20 cellular contexts compared by ENCODE assay signal in the genomic region with DNA sequence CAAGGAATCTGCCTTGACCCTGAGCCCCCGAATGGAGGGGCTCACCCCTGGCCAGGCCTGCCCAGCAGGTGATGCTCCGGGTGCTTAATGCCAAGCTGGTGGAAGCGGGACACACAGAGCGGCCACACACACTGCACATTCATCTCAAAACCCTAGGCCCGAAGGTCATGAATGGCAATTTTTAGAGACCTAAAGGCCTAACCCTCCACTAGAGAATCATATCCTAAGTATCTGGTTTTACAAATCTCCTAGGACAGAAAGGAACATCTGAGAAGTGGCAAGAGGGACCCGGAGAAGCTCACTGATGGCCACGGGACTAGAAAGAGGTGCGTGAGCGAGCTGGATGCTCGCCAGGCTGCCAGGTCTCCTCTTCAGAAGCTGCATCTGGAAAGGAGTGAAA. TPM values are rescaled to one million over a fixed set of nuclear protein-coding genes. Genes with fewer than 3 reads are reported as not detected.
DNase-seq lines count a peak whose midpoint lies in the region; ATAC-seq and TF ChIP-seq lines count a peak whose summit lies in the region.
"Had no signal": no experiment of that assay in that cellular context is flagged by ENCODE, and none has a peak within 500 bp of the region (broad histone marks: within the 10 kb centered on the region; RNA-seq: fewer than 3 reads in every experiment).

No MANE protein-coding gene starts in this region.

- H2AK5ac ChIP-seq in mesenchymal stem cell (ENCODE audit: low read length, severe bottlenecking) = no peak overlapping the region

- no peak overlapping the region for H2BK5ac ChIP-seq in mesenchymal stem cell (ENCODE audit: low read depth, low read length, poor library complexity, severe bottlenecking)

- no peak overlapping the region for H2AFZ ChIP-seq in GM23338
- H2AFZ ChIP-seq in mesenchymal stem cell (ENCODE audit: low read depth, low read length) = no peak overlapping the region

- no peak for TF ChIP-seq CTCF in GM23338 (conservative IDR thresholded peaks at IDR 0.05; ENCODE audit: low read depth in 2 of 2)

- H3K27me3 ChIP-seq in GM23338 (ENCODE audit: insufficient read depth) = no peaks in the 10 kb centered on the region
- no peaks in the 10 kb centered on the region for H3K27me3 ChIP-seq in mesenchymal stem cell (ENCODE audit: control insufficient read depth in 1 of 2, insufficient read depth in 1 of 2, low read length in 2 of 2)
- H3K27me3 ChIP-seq: gastrocnemius medialis, upper lobe of right lung had no signal

- no peak overlapping the region for H2BK12ac ChIP-seq in mesenchymal stem cell (ENCODE audit: low read length in 2 of 2)

- H2BK15ac ChIP-seq in mesenchymal stem cell (ENCODE audit: low read depth, poor library complexity, severe bottlenecking) = no peak overlapping the region

- H3K27ac ChIP-seq in GM23338 (ENCODE audit: low read depth) = no peak overlapping the region; the same call in 1 of the 2 replicates
- no peak overlapping the region for H3K27ac ChIP-seq in mesenchymal stem cell (ENCODE audit: low read length, poor library complexity, severe bottlenecking)
- H3K27ac ChIP-seq: gastrocnemius medialis, lower lobe of right lung, upper lobe of right lung had no signal

- no peaks in the 10 kb centered on the region for H3K9me3 ChIP-seq in mesenchymal stem cell (ENCODE audit: control insufficient read depth, low read length)
- H3K9me3 ChIP-seq: gastrocnemius medialis, lower lobe of right lung, upper lobe of right lung had no signal

- no peak overlapping the region for H3K14ac ChIP-seq in mesenchymal stem cell (ENCODE audit: low read length in 2 of 2)

- H3K23ac ChIP-seq in mesenchymal stem cell (ENCODE audit: low read length in 2 of 2) = no peak overlapping the region

- peak; percentile 29; the same call in 1 of the 3 replicates for ATAC-seq in GM23338
- ATAC-seq in naive thymus-derived CD8-positive, alpha-beta T cell = no peak
- ATAC-seq in GM18511 (IDR thresholded peaks at IDR 0.05; ENCODE audit: unreplicated experiment) = no peak
- ATAC-seq: gastrocnemius medialis, lower lobe of right lung, upper lobe of right lung had no signal

- H4K91ac ChIP-seq in mesenchymal stem cell (ENCODE audit: low read length) = no peak overlapping the region

- H3K27me3 Mint-ChIP-seq in T-helper 2 cell treated with Interferon-gamma antibody and Interleukin-4, amounts not matched to agents 5 μg/mL and 100 μg/mL, for 36 hours (ENCODE audit: low read depth) = no peaks in the 10 kb centered on the region
- H3K27me3 Mint-ChIP-seq in GM23338 (ENCODE audit: insufficient read depth, low read depth, poor library complexity) = peaks cover 4% of the 10 kb centered on the region
- H3K27me3 Mint-ChIP-seq in activated naive CD8-positive, alpha-beta T cell = no peaks in the 10 kb centered on the region
- no peaks in the 10 kb centered on the region for H3K27me3 Mint-ChIP-seq in naive thymus-derived CD8-positive, alpha-beta T cell

- H3K18ac ChIP-seq in mesenchymal stem cell (ENCODE audit: low read depth in 1 of 2, low read length in 2 of 2) = no peak overlapping the region

- H3K4me2 ChIP-seq in GM23338 (no peak overlapping the region), mesenchymal stem cell (ENCODE audit: low read length, poor library complexity, severe bottlenecking) (no peak overlapping the region)

- no peaks in the 10 kb centered on the region for H3K9me2 ChIP-seq in GM23338 (ENCODE audit: insufficient read depth)

- no peaks in the 10 kb centered on the region for H3K4me1 ChIP-seq in GM23338 (ENCODE audit: insufficient read depth)
- H3K4me1 ChIP-seq in mesenchymal stem cell (ENCODE audit: control insufficient read depth, insufficient read depth, low read depth, low read length) = no peaks in the 10 kb centered on the region

- H3K4ac ChIP-seq in mesenchymal stem cell (ENCODE audit: low read depth in 1 of 2, low read length in 2 of 2) = no peak overlapping the region

- peak overlapping the region; percentile 23 for H3K4me3 Mint-ChIP-seq in T-helper 2 cell treated with Interferon-gamma antibody and Interleukin-4, amounts not matched to agents 5 μg/mL and 100 μg/mL, for 36 hours
- H3K4me3 Mint-ChIP-seq in GM23338 = no peak overlapping the region
- peak overlapping the region; percentile 10 for H3K4me3 Mint-ChIP-seq in activated naive CD8-positive, alpha-beta T cell
- peak overlapping the region in 9 of 10 donors; percentile 8 to 88 (median 43) for H3K4me3 Mint-ChIP-seq in naive thymus-derived CD8-positive, alpha-beta T cell

- no peaks in the 10 kb centered on the region for H4K20me1 ChIP-seq in GM23338 (replicated peaks; ENCODE audit: insufficient read depth)

- no peak overlapping the region for H2BK120ac ChIP-seq in mesenchymal stem cell (ENCODE audit: low read depth, low read length)

- H3K36me3 Mint-ChIP-seq in T-helper 2 cell treated with Interferon-gamma antibody and Interleukin-4, amounts not matched to agents 5 μg/mL and 100 μg/mL, for 36 hours (ENCODE audit: low read depth) = peaks cover 54% of the 10 kb centered on the region
- H3K36me3 Mint-ChIP-seq in GM23338 (ENCODE audit: low read depth) = peaks cover 6% of the 10 kb centered on the region; the same call in 2 of the 3 replicates
- H3K36me3 Mint-ChIP-seq in activated naive CD8-positive, alpha-beta T cell = peaks cover 17% of the 10 kb centered on the region
- peaks cover 0 to 43% (median 18%) of the 10 kb centered on the region in 3 donors for H3K36me3 Mint-ChIP-seq in naive thymus-derived CD8-positive, alpha-beta T cell

- peaks cover 47% of the 10 kb centered on the region for H3K4me1 Mint-ChIP-seq in T-helper 2 cell treated with Interferon-gamma antibody and Interleukin-4, amounts not matched to agents 5 μg/mL and 100 μg/mL, for 36 hours (ENCODE audit: low read depth)
- H3K4me1 Mint-ChIP-seq in GM23338 = no peaks in the 10 kb centered on the region
- peaks cover 73% of the 10 kb centered on the region for H3K4me1 Mint-ChIP-seq in activated naive CD8-positive, alpha-beta T cell (ENCODE audit: low read depth)
- H3K4me1 Mint-ChIP-seq in naive thymus-derived CD8-positive, alpha-beta T cell = peaks cover 29 to 86% (median 75%) of the 10 kb centered on the region in 4 donors

- H3K36me3 ChIP-seq in GM23338 (ENCODE audit: insufficient read depth) = no peaks in the 10 kb centered on the region; the same call in 1 of the 2 replicates
- peaks cover 28 to 79% of the 10 kb centered on the region in 2 experiments for H3K36me3 ChIP-seq in mesenchymal stem cell (ENCODE audit: control insufficient read depth in 1 of 2, insufficient read depth in 2 of 2, low read depth in 1 of 2, low read length in 2 of 2)

- POLR2A ChIA-PET in naive thymus-derived CD8-positive, alpha-beta T cell (lab: Charles Lee) = interaction anchor here (0.7 to 2.0 kb wide), 5 partner anchors 11 to 591 kb away, joined by 3 to 6 read pairs (median 6); a partner anchor contains a TSS

- no peaks in the 10 kb centered on the region for H3F3A ChIP-seq in GM23338 (replicated peaks; ENCODE audit: low read depth)

- no peak overlapping the region for H3K4me3 ChIP-seq in GM23338
- H3K4me3 ChIP-seq in mesenchymal stem cell (ENCODE audit: insufficient read depth in 1 of 2, low read depth in 1 of 2, low read length in 2 of 2) = no peak overlapping the region
- H3K4me3 ChIP-seq: gastrocnemius medialis, lower lobe of right lung, upper lobe of right lung had no signal

- H3K79me1 ChIP-seq in mesenchymal stem cell (replicated peaks; ENCODE audit: low read length, poor library complexity, severe bottlenecking) = peaks cover under 1% of the 10 kb centered on the region

- H3K9me3 Mint-ChIP-seq in T-helper 2 cell treated with Interferon-gamma antibody and Interleukin-4, amounts not matched to agents 5 μg/mL and 100 μg/mL, for 36 hours = peaks cover 5% of the 10 kb centered on the region
- H3K9me3 Mint-ChIP-seq in GM23338 = no peaks in the 10 kb centered on the region
- H3K9me3 Mint-ChIP-seq in activated naive CD8-positive, alpha-beta T cell (ENCODE audit: low read depth) = peaks cover 6% of the 10 kb centered on the region
- H3K9me3 Mint-ChIP-seq in naive thymus-derived CD8-positive, alpha-beta T cell = peaks cover 0 to 7% (median 0%) of the 10 kb centered on the region in 9 donors

- DNase-seq in T-helper 2 cell treated with Interferon-gamma antibody and Interleukin-4, amounts not matched to agents 5 μg/mL and 100 μg/mL, for 36 hours (ENCODE audit: low spot score) = no peak
- no peak for DNase-seq in T-helper 2 cell
- no peak for DNase-seq in GM23338 (ENCODE audit: low spot score)
- DNase-seq in naive thymus-derived CD8-positive, alpha-beta T cell = no peak
- DNase-seq in mesenchymal stem cell = no peak
- no peak for DNase-seq in NCI-H524 (lab: John Stamatoyannopoulos, UW)
- DNase-seq: activated CD4-positive, alpha-beta T cell treated with anti-CD3 and anti-CD28 coated beads for 4 hours; AML-193; gastrocnemius medialis; Karpas-422; kidney; lower lobe of right lung; NCI-H187 treated with DMSO at 0.1 percent for 48 hours; occipital lobe; Right ventricle myocardium superior; stimulated activated CD4-positive, alpha-beta T cell treated with anti-CD3 and anti-CD28 coated beads, Interleukin-12 subunit alpha, Interleukin-12 subunit beta, amount 100 ng/mL, for 4 hours; stimulated activated CD4-positive, alpha-beta T cell treated with anti-CD3 and anti-CD28 coated beads, Interleukin-4, amount 100 ng/mL, for 4 hours; upper lobe of right lung had no signal

- H3K79me2 ChIP-seq in GM23338 (replicated peaks; ENCODE audit: insufficient read depth) = no peaks in the 10 kb centered on the region

- H4K8ac ChIP-seq in mesenchymal stem cell (ENCODE audit: low read length) = no peak overlapping the region

- 93% methylated on average over 10 of the region's 10 CpGs for WGBS in mesenchymal stem cell

- peak overlapping the region; percentile 69 for H3K27ac Mint-ChIP-seq in T-helper 2 cell treated with Interferon-gamma antibody and Interleukin-4, amounts not matched to agents 5 μg/mL and 100 μg/mL, for 36 hours
- H3K27ac Mint-ChIP-seq in GM23338 = peak overlapping the region; percentile 3; the same call in 1 of the 2 replicates
- peak overlapping the region; percentile 99 for H3K27ac Mint-ChIP-seq in activated naive CD8-positive, alpha-beta T cell
- peak overlapping the region; percentile 97 to 100 (median 100) for H3K27ac Mint-ChIP-seq in naive thymus-derived CD8-positive, alpha-beta T cell

- no peak overlapping the region for H3K9ac ChIP-seq in mesenchymal stem cell (ENCODE audit: low read length)

TF ChIP-seq in GM23338, 12 proteins besides CTCF, POLR2A, EP300 and RAD21 (continues in another document):
- TF ChIP-seq NANOG (IDR thresholded peaks at IDR 0.05; ENCODE audit: borderline replicate concordance) (no peak), JUNB (IDR thresholded peaks at IDR 0.05; ENCODE audit: unreplicated experiment) (no peak), POLR2AphosphoS5 (IDR thresholded peaks at IDR 0.05; ENCODE audit: low read depth) (no peak)

RNA-seq across cellular contexts. Expression of a gene that starts 38.3 kb away (rescaled TPM):
- total RNA-seq in GM23338 (2014; rRNA removed; shearing (Covaris generic)) = 7.9 and 8.9 TPM in 2 replicates
- 2.8 and 3.2 TPM in 2 replicates for polyA plus RNA-seq in GM23338 (2016; fragmentation: Nextera tagmentation; extraction: Ambion mirVana)
- 10 to 100 TPM; 42.1 to 44.1 TPM for total RNA-seq in naive thymus-derived CD8-positive, alpha-beta T cell
- 10 to 100 TPM; 17.1 to 23.8 (median 17.3) TPM for polyA plus RNA-seq in naive thymus-derived CD8-positive, alpha-beta T cell
- polyA plus RNA-seq in mesenchymal stem cell (2013, experiment 1 of 2) = 135 TPM
- polyA plus RNA-seq in mesenchymal stem cell (2013, experiment 2 of 2) = 140 TPM

Comparison
In these comparisons a context has a peak if more than half of its experiments do, and no peak if none do; other contexts are left out.
1. H3K27ac Mint-ChIP-seq: peak in every context shown above with its lines; median percentile 100 in naive thymus-derived CD8-positive, alpha-beta T cell; 99 in activated naive CD8-positive, alpha-beta T cell; 69 in T-helper 2 cell treated with Interferon-gamma antibody and Interleukin-4, amounts not matched to agents 5 μg/mL and 100 μg/mL, for 36 hours; 3 in GM23338.